Comparison of ENCODE assay signal across 32 cellular contexts in the genomic region with DNA sequence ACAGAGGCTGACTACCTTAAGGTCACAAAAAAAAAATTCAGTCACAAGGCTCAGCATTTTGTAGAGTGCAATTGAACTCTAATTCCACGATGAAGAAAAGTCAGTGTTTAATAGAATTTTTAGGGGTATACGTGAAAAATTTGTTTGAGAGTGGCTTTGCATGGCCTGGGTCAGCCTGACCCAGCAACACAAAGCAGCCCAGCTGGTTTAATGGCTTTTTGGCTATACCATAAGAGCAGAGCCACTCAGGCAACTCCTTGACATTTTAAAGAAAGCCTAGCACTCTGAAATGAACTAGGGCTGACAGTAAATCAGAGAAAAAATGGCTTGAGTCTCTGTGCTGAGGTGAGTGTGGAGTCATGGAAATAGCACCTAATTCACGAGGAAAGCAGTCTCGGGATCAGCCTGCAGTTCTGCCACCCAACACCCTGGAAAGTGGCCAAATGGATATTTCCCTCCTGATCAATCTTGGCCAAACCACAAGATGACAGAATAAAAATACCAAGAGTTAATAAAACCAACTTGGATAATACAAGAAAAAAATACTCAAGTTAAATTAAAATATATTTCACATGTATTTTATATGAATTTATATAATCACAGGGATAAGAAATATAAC. TPM values are rescaled to one million over a fixed set of nuclear protein-coding genes. Genes with fewer than 3 reads are reported as not detected.
DNase-seq lines count a peak whose midpoint lies in the region; FAIRE-seq and TF ChIP-seq lines count a peak whose summit lies in the region.
"Had no signal": no experiment of that assay in that cellular context is flagged by ENCODE, and none has a peak within 500 bp of the region (broad histone marks: within the 10 kb centered on the region; RNA-seq: fewer than 3 reads in every experiment).

No MANE protein-coding gene starts in this region.

- in situ Hi-C loops in mammary epithelial cell (cut with MboI; ENCODE audit: low sequenced_read_pairs in 2 of 2), result loop anchor here in 1 of 2 donors (10.0 kb wide), 1 partner anchor 440 kb away; no protein-coding TSS in a partner anchor
- in situ Hi-C loops in transverse colon (cut with MboI; ENCODE audit: low pct_ligation_motif_present in 1 of 4, low pct_unique_long_range_greater_than_20kb in 1 of 4, low sequenced_read_pairs in 3 of 4), result loop anchor here in 3 of 4 donors (10.0 to 25.0 kb wide), 5 partner anchors 60 to 453 kb away; partner anchors contain the start of genes GALNT4 (in 1 of the 3) and POC1B (in 1 of the 3)

- H3K27me3 ChIP-seq in mammary epithelial cell (ENCODE audit: insufficient read depth, low read length) (no peaks in the 10 kb centered on the region), transverse colon (no peaks in the 10 kb centered on the region)
- H3K27me3 ChIP-seq: dorsolateral prefrontal cortex, heart left ventricle, MG63, suprapubic skin, uterus had no signal

- no peaks in the 10 kb centered on the region for H3K36me3 Mint-ChIP-seq in MCF 10A (ENCODE audit: insufficient read depth, unreplicated experiment)
- H3K36me3 Mint-ChIP-seq: mesothelial cell of epicardium had no signal

- no TSS peak for BruUV-seq in mammary epithelial cell (replicated peaks; lab: Mats Ljungman, UMichigan)
- no TSS peak for BruUV-seq in MCF 10A (replicated peaks; lab: Mats Ljungman, UMichigan)

- no peak for TF ChIP-seq POLR2A in transverse colon (IDR thresholded peaks at IDR 0.05)

- CTCF ChIA-PET in mammary epithelial cell (lab: Charles Lee; ENCODE audit: low non-redundant PET), result interaction anchor here (0.5 kb wide), 1 partner anchor 902 kb away, joined by 3 read pairs; no protein-coding TSS in a partner anchor
- CTCF ChIA-PET in MCF 10A (lab: Yijun Ruan, JAX), result interaction anchor here (0.6 to 1.0 kb wide), 3 partner anchors 114 to 445 kb away, joined by 3 to 5 read pairs (median 4); no protein-coding TSS in a partner anchor

- POLR2A ChIA-PET in MCF 10A (lab: Yijun Ruan, JAX), result no interaction called here

- H3K27me3 Mint-ChIP-seq in MCF 10A (ENCODE audit: insufficient read depth, unreplicated experiment), result no peaks in the 10 kb centered on the region
- H3K27me3 Mint-ChIP-seq: central memory CD8-positive, alpha-beta T cell; IgD-negative memory B cell; naive thymus-derived CD8-positive, alpha-beta T cell; T-cell had no signal

- no peaks in the 10 kb centered on the region for H3K9me3 Mint-ChIP-seq in MCF 10A (ENCODE audit: unreplicated experiment)
- H3K9me3 Mint-ChIP-seq: activated naive CD4-positive, alpha-beta T cell treated with anti-CD3 and anti-CD28 coated beads for 36 hours; central memory CD8-positive, alpha-beta T cell; IgD-negative memory B cell; mesothelial cell of epicardium; naive thymus-derived CD8-positive, alpha-beta T cell; T-cell had no signal

- no peak overlapping the region for H3K4me3 Mint-ChIP-seq in MCF 10A (ENCODE audit: unreplicated experiment)
- H3K4me3 Mint-ChIP-seq: activated naive CD4-positive, alpha-beta T cell treated with anti-CD3 and anti-CD28 coated beads for 36 hours; central memory CD8-positive, alpha-beta T cell; IgD-negative memory B cell; mesothelial cell of epicardium; naive thymus-derived CD8-positive, alpha-beta T cell; T-cell had no signal

- no peak overlapping the region for H3K4me2 ChIP-seq in mammary epithelial cell (ENCODE audit: insufficient read depth, low read depth, low read length)
- H3K4me2 ChIP-seq: smooth muscle cell had no signal

- no peaks in the 10 kb centered on the region for H3K36me3 ChIP-seq in mammary epithelial cell (ENCODE audit: insufficient read depth, low read length)
- no peaks in the 10 kb centered on the region for H3K36me3 ChIP-seq in transverse colon
- H3K36me3 ChIP-seq: heart left ventricle, MG63, suprapubic skin, uterus had no signal

- no peaks in the 10 kb centered on the region for H4K20me1 ChIP-seq in mammary epithelial cell (ENCODE audit: insufficient read depth, low read length)

- TF ChIP-seq CTCF in mammary epithelial cell (conservative IDR thresholded peaks at IDR 0.05 in 1 of 2, IDR thresholded peaks at IDR 0.05 in 1 of 2; ENCODE audit: extremely low read depth in 1 of 2, insufficient read depth in 1 of 2, low read depth in 1 of 2, low read length in 2 of 2), result no peak
- no peak for TF ChIP-seq CTCF in MCF 10A (IDR thresholded peaks at IDR 0.05; ENCODE audit: unreplicated experiment)
- no peak for TF ChIP-seq CTCF in epithelial cell of esophagus (IDR thresholded peaks at IDR 0.05; ENCODE audit: insufficient read depth, low read depth, low read length, missing control alignments)
- TF ChIP-seq CTCF in transverse colon (IDR thresholded peaks at IDR 0.05), result no peak

- H3K27ac ChIP-seq in mammary epithelial cell (ENCODE audit: insufficient read depth, low read depth, low read length) (no peak overlapping the region), transverse colon (no peak overlapping the region)
- H3K27ac ChIP-seq: C4-2B, heart left ventricle, suprapubic skin, uterus had no signal

- no peak overlapping the region for H3K27ac Mint-ChIP-seq in MCF 10A (ENCODE audit: low read depth, unreplicated experiment)
- H3K27ac Mint-ChIP-seq: activated naive CD4-positive, alpha-beta T cell treated with anti-CD3 and anti-CD28 coated beads for 36 hours; mesothelial cell of epicardium had no signal

- dilution Hi-C loops in mammary epithelial cell (cut with HindIII; ENCODE audit: low sequenced_read_pairs), result loop anchor here (5.0 to 10.0 kb wide), 2 partner anchors 83 to 420 kb away; no protein-coding TSS in a partner anchor

- H3K4me1 ChIP-seq in mammary epithelial cell (ENCODE audit: insufficient read depth, low read length), result peaks cover 32% of the 10 kb centered on the region
- H3K4me1 ChIP-seq in transverse colon, result peaks cover 3 to 42% (median 12%) of the 10 kb centered on the region in 4 donors
- H3K4me1 ChIP-seq: uterus had no signal

- WGBS in mammary epithelial cell (ENCODE audit: low coverage, missing lambda C conversion rate), result 41% methylated on average over 4 of the region's 4 CpGs
- WGBS in transverse colon (ENCODE audit: low coverage in 1 of 2), 2 donors, result 34 to 53% methylated on average over 2 to 4 of the region's 4 CpGs

- TF ChIP-seq EP300 in transverse colon (IDR thresholded peaks at IDR 0.05; ENCODE audit: low read depth), result no peak

- FAIRE-seq in urothelium cell line (lab: Jason Lieb, UNC), result no peak
- FAIRE-seq: D721Med had no signal

- DNase-seq in mammary epithelial cell (peak; percentile 60), MCF 10A (ENCODE audit: unreplicated experiment) (no peak), M059J (ENCODE audit: low read depth) (peak; percentile 60), epithelial cell of esophagus (ENCODE audit: low read depth) (peak; percentile 35), urothelium cell line (ENCODE audit: low spot score) (peak; percentile 26), NCI-H2196 treated with DMSO at 0.1 percent for 48 hours (lab: John Stamatoyannopoulos, UW; ENCODE audit: unreplicated experiment) (no peak), transverse colon (no peak)
- DNase-seq in activated effector memory CD4-positive, alpha-beta T cell treated with anti-CD3 and anti-CD28 coated beads, Interleukin-2, amount 50 U/mL, for 16 hours, result no peak
- DNase-seq: activated CD4-positive, alpha-beta T cell treated with anti-CD3 and anti-CD28 coated beads for 1 hour; activated CD8-positive, alpha-beta memory T cell treated with anti-CD3 and anti-CD28 coated beads for 24 hours; activated naive CD4-positive, alpha-beta T cell treated with anti-CD3 and anti-CD28 coated beads for 36 hours; activated T-cell treated with anti-CD3 and anti-CD28 coated beads, Interleukin-2, amount 50 U/mL, for 48 hours; amygdala; dorsolateral prefrontal cortex; H7; heart left ventricle; left cardiac atrium; MG63; naive thymus-derived CD8-positive, alpha-beta T cell; NCI-H1417 treated with DMSO at 0.1 percent for 48 hours; NCI-H510A; NK-92 treated with Interleukin-12 subunit alpha and Interleukin-12 subunit beta, amount 100 ng/mL, for 24 hours; SHP77 treated with DMSO at 0.1 percent for 48 hours; T-cell; uterus had no signal

- peaks cover 15% of the 10 kb centered on the region for H3K4me1 Mint-ChIP-seq in MCF 10A (ENCODE audit: insufficient read depth, unreplicated experiment)

- no peaks in the 10 kb centered on the region for H3K79me2 ChIP-seq in mammary epithelial cell (ENCODE audit: insufficient read depth, low read length)

- H2AFZ ChIP-seq in mammary epithelial cell (ENCODE audit: low read depth, low read length), result no peak overlapping the region

- H3K9me3 ChIP-seq in mammary epithelial cell (replicated peaks; ENCODE audit: insufficient read depth, low read length), result no peaks in the 10 kb centered on the region
- H3K9me3 ChIP-seq in transverse colon, result no peaks in the 10 kb centered on the region
- H3K9me3 ChIP-seq: heart left ventricle, MG63, suprapubic skin, uterus had no signal

- no peak overlapping the region for H3K4me3 ChIP-seq in mammary epithelial cell (replicated peaks in 1 of 3; ENCODE audit: insufficient read depth in 1 of 3, low read depth in 2 of 3, low read length in 3 of 3)
- no peak overlapping the region for H3K4me3 ChIP-seq in epithelial cell of esophagus (ENCODE audit: low read length)
- H3K4me3 ChIP-seq in transverse colon, result no peak overlapping the region
- H3K4me3 ChIP-seq: dorsolateral prefrontal cortex, heart left ventricle, MG63, smooth muscle cell, suprapubic skin, uterus had no signal

- H3K9ac ChIP-seq in mammary epithelial cell (ENCODE audit: insufficient read depth, low read length), result no peak overlapping the region

- intact Hi-C loops in mammary epithelial cell (cut with micrococcal nuclease) (loop anchor here (5.0 kb wide), 3 partner anchors 93 to 303 kb away; no protein-coding TSS in a partner anchor), MCF 10A (cut with micrococcal nuclease) (loop anchor here (5.0 kb wide), 1 partner anchor 303 kb away; no protein-coding TSS in a partner anchor), transverse colon (cut with DNase I; ENCODE audit: low total_unique reads) (loop anchor here (5.0 kb wide), 2 partner anchors 113 to 438 kb away; partner anchors contain the start of gene DUSP6)

RNA-seq across cellular contexts. Expression of gene GALNT4, which starts 59.5 kb away (rescaled TPM):
- total RNA-seq in mammary epithelial cell, result 10 to 100 TPM in 1 of 2 donors, 1 to 10 TPM in 1; 7.9 to 12.3 TPM
- 3.6 TPM for polyA plus RNA-seq in mammary epithelial cell
- 0.98 TPM for polyA minus RNA-seq in mammary epithelial cell
- total RNA-seq in MCF 10A (2022), result 2.6 and 2.8 TPM in 2 replicates
- total RNA-seq in M059J (2014; rRNA removed; shearing (Covaris generic)), result 4.1 and 4.3 TPM in 2 replicates
- 10 to 100 TPM; 11.5 to 37.2 (median 26.1) TPM for total RNA-seq in transverse colon

Comparison
In these comparisons a context has a peak if more than half of its experiments do, and no peak if none do; other contexts are left out.
1. DNase-seq: peak in mammary epithelial cell (single experiment), M059J (single experiment), epithelial cell of esophagus (single experiment) and urothelium cell line (single experiment); none in MCF 10A (single experiment), activated effector memory CD4-positive, alpha-beta T cell treated with anti-CD3 and anti-CD28 coated beads, Interleukin-2, amount 50 U/mL, for 16 hours (single experiment), NCI-H2196 treated with DMSO at 0.1 percent for 48 hours (single experiment) and transverse colon (single experiment).